Comparison of ENCODE assay signal across 1 cellular context in the genomic region with DNA sequence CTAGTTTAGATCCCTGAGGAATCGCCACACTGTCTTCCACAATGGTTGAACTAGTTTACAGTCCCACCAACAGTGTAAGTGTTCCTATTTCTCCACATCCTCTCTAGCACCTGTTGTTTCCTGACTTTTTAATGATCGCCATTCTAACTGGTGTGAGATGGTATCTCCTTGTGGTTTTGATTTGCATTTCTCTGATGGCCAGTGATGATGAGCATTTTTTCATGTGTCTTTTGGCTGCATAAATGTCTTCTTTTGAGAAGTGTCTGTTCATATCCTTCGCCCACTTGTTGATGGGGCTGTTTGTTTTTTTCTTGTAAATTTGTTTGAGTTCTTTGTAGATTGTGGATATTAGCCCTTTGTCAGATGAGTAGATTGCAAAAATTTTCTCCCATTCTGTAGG. TPM values are rescaled to one million over a fixed set of nuclear protein-coding genes. Genes with fewer than 3 reads are reported as not detected.
"Had no signal": no experiment of that assay in that cellular context is flagged by ENCODE, and none has a peak within 500 bp of the region (broad histone marks: within the 10 kb centered on the region; RNA-seq: fewer than 3 reads in every experiment).

No MANE protein-coding gene starts in this region.

RNA-seq across cellular contexts. Expression of gene CDNF, which starts 27.0 kb away (rescaled TPM):
- total RNA-seq: M059J had no signal
